ENCODE assay signal across 1 cellular context in genomic region chr17:39138416-39139136, GRCh38.
TF ChIP-seq lines count a peak whose summit lies in the region.

No MANE protein-coding gene starts in this region.

TF ChIP-seq in HepG2, 621 proteins besides CTCF, POLR2A, EP300 and RAD21:
- TF ChIP-seq ZNF460 (CRISPR knock-in tag; IDR thresholded peaks at IDR 0.05; ENCODE audit: borderline replicate concordance) (no peak), FOXM1 (CRISPR knock-in tag; IDR thresholded peaks at IDR 0.05) (no peak), TRIM22 (IDR thresholded peaks at IDR 0.05) (no peak), ZNF792 (CRISPR knock-in tag; IDR thresholded peaks at IDR 0.05) (no peak), SNRNP70 (IDR thresholded peaks at IDR 0.05; ENCODE audit: low read depth, low read length) (no peak), ZNF660 (CRISPR knock-in tag; IDR thresholded peaks at IDR 0.05; ENCODE audit: borderline replicate concordance, low read depth) (no peak), ZNF414 (CRISPR knock-in tag; IDR thresholded peaks at IDR 0.05) (no peak), ZNF564 (CRISPR knock-in tag; IDR thresholded peaks at IDR 0.05) (no peak), ZMYM2 (CRISPR knock-in tag; IDR thresholded peaks at IDR 0.05) (no peak), PAWR (CRISPR knock-in tag; IDR thresholded peaks at IDR 0.05; ENCODE audit: borderline replicate concordance) (no peak), ZNF549 (CRISPR knock-in tag; IDR thresholded peaks at IDR 0.05) (no peak), GMEB2 (CRISPR knock-in tag; IDR thresholded peaks at IDR 0.05; ENCODE audit: low read depth) (no peak), PHB2 (IDR thresholded peaks at IDR 0.05; ENCODE audit: partially characterized antibody) (no peak), HNRNPH1 (optimal IDR thresholded peaks at IDR 0.05; ENCODE audit: low read depth, low read length) (no peak), ZNF362 (CRISPR knock-in tag; IDR thresholded peaks at IDR 0.05; ENCODE audit: borderline replicate concordance) (no peak)
